16 cellular contexts compared by ENCODE assay signal in genomic region chr19:39544201-39544903, GRCh38. TPM values are rescaled to one million over a fixed set of nuclear protein-coding genes. Genes with fewer than 3 reads are reported as not detected.
DNase-seq lines count a peak whose midpoint lies in the region; ATAC-seq, FAIRE-seq and TF ChIP-seq lines count a peak whose summit lies in the region.
"Had no signal": no experiment of that assay in that cellular context is flagged by ENCODE, and none has a peak within 500 bp of the region (broad histone marks: within the 10 kb centered on the region; RNA-seq: fewer than 3 reads in every experiment).

No MANE protein-coding gene starts in this region.

- H3K4me1 Mint-ChIP-seq in activated T-cell treated with anti-CD3 and anti-CD28 coated beads, Interleukin-2, amount 50 U/mL, for 24 hours (ENCODE audit: low read depth): peaks cover 55% of the 10 kb centered on the region
- peaks cover 5% of the 10 kb centered on the region for H3K4me1 Mint-ChIP-seq in osteocyte (ENCODE audit: unreplicated experiment)

- no peaks in the 10 kb centered on the region for H3K36me3 ChIP-seq in K562 (ENCODE audit: control insufficient read depth, insufficient read depth, low read length)
- H3K36me3 ChIP-seq: Peyer's patch, uterus had no signal

- CTCF ChIA-PET in K562 (lab: Yijun Ruan, JAX; ENCODE audit: low intra/inter-chr PET ratio): no interaction called here

- H3K9me3 ChIP-seq in K562 (replicated peaks; ENCODE audit: control insufficient read depth, insufficient read depth, low read depth, low read length): no peaks in the 10 kb centered on the region
- H3K9me3 ChIP-seq: Peyer's patch, uterus had no signal

- POLR2A ChIA-PET in K562 (lab: Yijun Ruan, JAX): interaction anchor here (0.6 kb wide), 1 partner anchor 1882 kb away, joined by 3 read pairs; no protein-coding TSS in a partner anchor

- peaks cover 5% of the 10 kb centered on the region for H3K36me3 Mint-ChIP-seq in activated T-cell treated with anti-CD3 and anti-CD28 coated beads, Interleukin-2, amount 50 U/mL, for 24 hours (ENCODE audit: low read depth)
- H3K36me3 Mint-ChIP-seq in osteocyte (ENCODE audit: unreplicated experiment): no peaks in the 10 kb centered on the region
- H3K36me3 Mint-ChIP-seq: brain, memory B cell had no signal

- no peak overlapping the region for H3K4me3 ChIP-seq in K562
- H3K4me3 ChIP-seq: Peyer's patch, uterus had no signal

- H3K27me3 ChIP-seq in K562 (ENCODE audit: control insufficient read depth in 2 of 2, insufficient read depth in 2 of 2, low read length in 2 of 2): peaks cover 11 to 16% of the 10 kb centered on the region in 2 experiments; a peak in 3 of 5 replicates
- H3K27me3 ChIP-seq: Peyer's patch, uterus had no signal

- no peak for ATAC-seq in K562
- ATAC-seq in HG03521 (IDR thresholded peaks at IDR 0.05; ENCODE audit: unreplicated experiment): no peak
- ATAC-seq in GM18907 (IDR thresholded peaks at IDR 0.05; ENCODE audit: unreplicated experiment): no peak

- 4% methylated on average over 7 of the region's 7 CpGs for WGBS in K562 (ENCODE audit: insufficient coverage, low coverage, missing lambda C conversion rate)

- TF ChIP-seq CTCF in K562 (IDR thresholded peaks at IDR 0.05 in 2 of 3, conservative IDR thresholded peaks at IDR 0.05 in 1 of 3; ENCODE audit: insufficient read depth in 2 of 3, low read depth in 1 of 3, low read length in 3 of 3) (no peak), osteocyte (IDR thresholded peaks at IDR 0.05) (no peak)

- peak overlapping the region; percentile 83 for H3K27ac Mint-ChIP-seq in activated T-cell treated with anti-CD3 and anti-CD28 coated beads, Interleukin-2, amount 50 U/mL, for 24 hours
- H3K27ac Mint-ChIP-seq in osteocyte (ENCODE audit: unreplicated experiment): peak overlapping the region; percentile 6
- H3K27ac Mint-ChIP-seq: memory B cell had no signal

- peaks cover 6% of the 10 kb centered on the region in 2 experiments; a peak in 3 of 5 replicates for H3K4me1 ChIP-seq in K562 (replicated peaks in 1 of 2; ENCODE audit: control insufficient read depth in 2 of 2, insufficient read depth in 2 of 2, low read length in 2 of 2)
- H3K4me1 ChIP-seq: Peyer's patch, uterus had no signal

- no peak overlapping the region for H3K4me3 Mint-ChIP-seq in activated T-cell treated with anti-CD3 and anti-CD28 coated beads, Interleukin-2, amount 50 U/mL, for 24 hours
- H3K4me3 Mint-ChIP-seq in osteocyte (ENCODE audit: unreplicated experiment): no peak overlapping the region
- H3K4me3 Mint-ChIP-seq: brain, memory B cell had no signal

- no peak overlapping the region for H3K9ac ChIP-seq in K562 (ENCODE audit: insufficient read depth in 1 of 2, low read depth in 2 of 2, low read length in 2 of 2)

- H2AFZ ChIP-seq in K562 (ENCODE audit: low read depth, low read length): no peak overlapping the region

- no peak overlapping the region for H3K4me2 ChIP-seq in K562 (ENCODE audit: insufficient read depth, low read length)

- peaks cover 4% of the 10 kb centered on the region for H3K79me2 ChIP-seq in K562 (ENCODE audit: control insufficient read depth, insufficient read depth, low read length)

- H3K27me3 Mint-ChIP-seq in activated T-cell treated with anti-CD3 and anti-CD28 coated beads, Interleukin-2, amount 50 U/mL, for 24 hours: no peaks in the 10 kb centered on the region
- peaks cover 28% of the 10 kb centered on the region for H3K27me3 Mint-ChIP-seq in osteocyte (ENCODE audit: unreplicated experiment)

- no peak for TF ChIP-seq RAD21 in K562 (CRISPR knock-in tag; conservative IDR thresholded peaks at IDR 0.05 in 1 of 2, IDR thresholded peaks at IDR 0.05 in 1 of 2)

- no peaks in the 10 kb centered on the region for H3K9me3 Mint-ChIP-seq in activated T-cell treated with anti-CD3 and anti-CD28 coated beads, Interleukin-2, amount 50 U/mL, for 24 hours
- H3K9me3 Mint-ChIP-seq in osteocyte (ENCODE audit: unreplicated experiment): no peaks in the 10 kb centered on the region
- H3K9me3 Mint-ChIP-seq: memory B cell had no signal

- FAIRE-seq in K562 (lab: Jason Lieb, UNC): no peak
- FAIRE-seq: GM19239 had no signal

- no peak overlapping the region for H3K27ac ChIP-seq in K562 (ENCODE audit: extremely low read depth, low read depth, low read length)
- H3K27ac ChIP-seq: Peyer's patch, uterus had no signal

- intact Hi-C loops in K562 (cut with micrococcal nuclease): no loop called here

- BruUV-seq in K562 (replicated peaks; lab: Mats Ljungman, UMichigan): no TSS peak

- no peak for TF ChIP-seq POLR2A in K562 (conservative IDR thresholded peaks at IDR 0.05)

- no peaks in the 10 kb centered on the region for H4K20me1 ChIP-seq in K562 (replicated peaks; ENCODE audit: control insufficient read depth, insufficient read depth, low read length)

- no peak for DNase-seq in activated T-cell treated with anti-CD3 and anti-CD28 coated beads, Interleukin-2, amount 50 U/mL, for 24 hours
- DNase-seq in activated T-cell treated with anti-CD3 and anti-CD28 coated beads, Interleukin-2, amount 50 U/mL, for 48 hours: no peak
- DNase-seq in M059J (ENCODE audit: low read depth): peak; percentile 67
- no peak for DNase-seq in K562 (ENCODE audit: extremely low read depth in 1 of 4, low spot score in 3 of 4)
- peak; percentile 7 for DNase-seq in osteocyte (ENCODE audit: extremely low spot score, unreplicated experiment)
- DNase-seq in GM19238 (ENCODE audit: insufficient read length, low spot score): no peak
- DNase-seq: DND-41, NCI-H1048, Peyer's patch, uterus had no signal

- no peaks in the 10 kb centered on the region for H3K9me1 ChIP-seq in K562 (ENCODE audit: control insufficient read depth, insufficient read depth, low read length)

- in situ Hi-C loops in K562 (cut with MboI): no loop called here

- TF ChIP-seq EP300 in K562 (IDR thresholded peaks at IDR 0.05; ENCODE audit: low read length): no peak

RNA-seq across cellular contexts. Expression of gene EID2, which starts 4.4 kb away (rescaled TPM):
- total RNA-seq in M059J (2014; rRNA removed; shearing (Covaris generic)): 16.4 and 20.0 TPM in 2 replicates
- total RNA-seq in K562 (2011; cell fraction: chromatin; rRNA removed; ENCODE audit: low replicate concordance): 3.2 and 4.8 TPM in 2 replicates
- 4.1 and 4.8 TPM in 2 replicates for total RNA-seq in K562 (2011; cell fraction: nucleolus; rRNA removed)
- total RNA-seq in K562 (2011; cell fraction: nucleoplasm; rRNA removed): 4.2 TPM in 2 replicates
- 18.5 and 20.8 TPM in 2 replicates for total RNA-seq in K562 (2014; rRNA removed)
- total RNA-seq in K562 (2014; rRNA removed; fragmentation: Illumina TruSeq; extraction: Trizol): 10.9 and 11.7 TPM in 2 replicates
- 9.9 and 11.3 TPM in 2 replicates for total RNA-seq in K562 (2015; rRNA removed; fragmentation: Illumina TruSeq; extraction: Trizol)
- 13.8 and 14.6 TPM in 2 replicates for total RNA-seq in K562 (2021)
- 7.3 and 12.4 TPM in 2 replicates for polyA plus RNA-seq in K562 (2011; rRNA removed)
- 4.4 and 10.2 TPM in 2 replicates for polyA plus RNA-seq in K562 (2011; cell fraction: cytosol; rRNA removed)
- polyA plus RNA-seq in K562 (2011; cell fraction: nucleus; rRNA removed): 4.6 TPM in 2 replicates
- polyA plus RNA-seq in K562 (2012): 11.3 and 17.7 TPM in 2 replicates
- polyA plus RNA-seq in K562 (2014; fragmentation: Illumina TruSeq; extraction: Trizol): 8.2 and 9.6 TPM in 2 replicates
- polyA plus RNA-seq in K562 (2014; fragmentation: Nextera tagmentation; extraction: Ambion mirVana): 1 to 10 TPM; 2.5 to 2.7 TPM
- polyA plus RNA-seq in K562 (2014; rRNA removed): 18.5 and 23.6 TPM in 2 replicates
- 3.9 TPM in 2 replicates for polyA minus RNA-seq in K562 (2011; rRNA and poly(A)+ RNA removed)
- polyA minus RNA-seq in K562 (2011; cell fraction: cytosol; rRNA and poly(A)+ RNA removed): 4.0 and 4.4 TPM in 2 replicates
- polyA minus RNA-seq in K562 (2011; cell fraction: nucleus; rRNA and poly(A)+ RNA removed): 1.3 and 3.2 TPM in 2 replicates
- total RNA-seq in osteocyte: 16.6 and 18.1 TPM in 2 replicates

RNA-seq across cellular contexts. Expression of gene EID2B, which starts 11.7 kb away (rescaled TPM):
- total RNA-seq in M059J (2014; rRNA removed; shearing (Covaris generic)): 7.4 and 8.9 TPM in 2 replicates
- total RNA-seq in K562 (2011; cell fraction: chromatin; rRNA removed; ENCODE audit: low replicate concordance): 8.1 and 8.9 TPM in 2 replicates
- total RNA-seq in K562 (2011; cell fraction: nucleolus; rRNA removed): 10.8 and 12.5 TPM in 2 replicates
- total RNA-seq in K562 (2011; cell fraction: nucleoplasm; rRNA removed): 11.3 and 14.6 TPM in 2 replicates
- total RNA-seq in K562 (2014; rRNA removed): 4.8 and 5.1 TPM in 2 replicates
- total RNA-seq in K562 (2014; rRNA removed; fragmentation: Illumina TruSeq; extraction: Trizol): 3.9 and 4.8 TPM in 2 replicates
- total RNA-seq in K562 (2015; rRNA removed; fragmentation: Illumina TruSeq; extraction: Trizol): 2.9 and 3.5 TPM in 2 replicates
- 3.9 and 4.2 TPM in 2 replicates for total RNA-seq in K562 (2021)
- 7.9 and 9.3 TPM in 2 replicates for polyA plus RNA-seq in K562 (2011; rRNA removed)
- polyA plus RNA-seq in K562 (2011; cell fraction: cytosol; rRNA removed): 5.2 and 12.3 TPM in 2 replicates
- polyA plus RNA-seq in K562 (2011; cell fraction: nucleus; rRNA removed): 7.6 and 8.6 TPM in 2 replicates
- polyA plus RNA-seq in K562 (2012): 5.4 and 9.1 TPM in 2 replicates
- polyA plus RNA-seq in K562 (2014; fragmentation: Illumina TruSeq; extraction: Trizol): 2.0 and 2.8 TPM in 2 replicates
- 1 to 10 TPM; 4.9 to 5.4 TPM for polyA plus RNA-seq in K562 (2014; fragmentation: Nextera tagmentation; extraction: Ambion mirVana)
- 8.8 and 9.8 TPM in 2 replicates for polyA plus RNA-seq in K562 (2014; rRNA removed)
- polyA minus RNA-seq in K562 (2011; rRNA and poly(A)+ RNA removed): 2.8 and 3.4 TPM in 2 replicates
- 1.0 and 2.1 TPM in 2 replicates for polyA minus RNA-seq in K562 (2011; cell fraction: cytosol; rRNA and poly(A)+ RNA removed)
- polyA minus RNA-seq in K562 (2011; cell fraction: nucleus; rRNA and poly(A)+ RNA removed): 4.4 and 8.7 TPM in 2 replicates
- 3.6 and 4.0 TPM in 2 replicates for total RNA-seq in osteocyte

RNA-seq across cellular contexts. Expression of gene SELENOV, which starts 29.4 kb away (rescaled TPM):
- total RNA-seq in M059J (2014; rRNA removed; shearing (Covaris generic)): not detected in 2 replicates
- total RNA-seq in K562 (2011; cell fraction: chromatin; rRNA removed; ENCODE audit: low replicate concordance): 0.25 TPM in 1 of 2 replicates, not detected in the other
- total RNA-seq in K562 (2011; cell fraction: nucleolus; rRNA removed): 0.50 TPM in 1 of 2 replicates, not detected in the other
- 0.84 and 0.95 TPM in 2 replicates for total RNA-seq in K562 (2011; cell fraction: nucleoplasm; rRNA removed)
- total RNA-seq in K562 (2014; rRNA removed): not detected in 2 replicates
- not detected in 2 replicates for total RNA-seq in K562 (2014; rRNA removed; fragmentation: Illumina TruSeq; extraction: Trizol)
- not detected in 2 replicates for total RNA-seq in K562 (2015; rRNA removed; fragmentation: Illumina TruSeq; extraction: Trizol)
- 0.09 and 0.20 TPM in 2 replicates for total RNA-seq in K562 (2021)
- 0.15 TPM in 1 of 2 replicates, not detected in the other for polyA plus RNA-seq in K562 (2011; rRNA removed)
- polyA plus RNA-seq in K562 (2011; cell fraction: cytosol; rRNA removed): 0.03 TPM in 1 of 2 replicates, not detected in the other
- 0.10 and 0.18 TPM in 2 replicates for polyA plus RNA-seq in K562 (2011; cell fraction: nucleus; rRNA removed)
- polyA plus RNA-seq in K562 (2012): 0.06 and 0.26 TPM in 2 replicates
- 0.08 and 0.09 TPM in 2 replicates for polyA plus RNA-seq in K562 (2014; fragmentation: Illumina TruSeq; extraction: Trizol)
- polyA plus RNA-seq in K562 (2014; fragmentation: Nextera tagmentation; extraction: Ambion mirVana): under 1 TPM; 0.04 to 0.06 TPM
- polyA plus RNA-seq in K562 (2014; rRNA removed): 0.05 TPM in 1 of 2 replicates, not detected in the other
- polyA minus RNA-seq in K562 (2011; rRNA and poly(A)+ RNA removed): not detected in 2 replicates
- not detected in 2 replicates for polyA minus RNA-seq in K562 (2011; cell fraction: cytosol; rRNA and poly(A)+ RNA removed)
- not detected in 2 replicates for polyA minus RNA-seq in K562 (2011; cell fraction: nucleus; rRNA and poly(A)+ RNA removed)
- total RNA-seq in osteocyte: not detected in 2 replicates
- total RNA-seq: omental fat pad, Peyer's patch had no signal

RNA-seq across cellular contexts. Expression of gene DLL3, which starts 45.6 kb away (rescaled TPM):
- 0.86 and 2.3 TPM in 2 replicates for total RNA-seq in M059J (2014; rRNA removed; shearing (Covaris generic))
- total RNA-seq in K562 (2011; cell fraction: chromatin; rRNA removed; ENCODE audit: low replicate concordance): 0.56 and 1.8 TPM in 2 replicates
- total RNA-seq in K562 (2011; cell fraction: nucleolus; rRNA removed): 2.0 and 2.5 TPM in 2 replicates
- 2.1 TPM in 2 replicates for total RNA-seq in K562 (2011; cell fraction: nucleoplasm; rRNA removed)
- 5.4 and 5.5 TPM in 2 replicates for total RNA-seq in K562 (2014; rRNA removed)
- total RNA-seq in K562 (2014; rRNA removed; fragmentation: Illumina TruSeq; extraction: Trizol): 1.1 TPM in 2 replicates
- 0.80 and 1.1 TPM in 2 replicates for total RNA-seq in K562 (2015; rRNA removed; fragmentation: Illumina TruSeq; extraction: Trizol)
- total RNA-seq in K562 (2021): 2.5 and 3.4 TPM in 2 replicates
- polyA plus RNA-seq in K562 (2011; rRNA removed): 2.1 and 2.5 TPM in 2 replicates
- polyA plus RNA-seq in K562 (2011; cell fraction: cytosol; rRNA removed): 3.2 and 6.3 TPM in 2 replicates
- 2.0 TPM in 2 replicates for polyA plus RNA-seq in K562 (2011; cell fraction: nucleus; rRNA removed)
- polyA plus RNA-seq in K562 (2012): 1.3 and 2.0 TPM in 2 replicates
- polyA plus RNA-seq in K562 (2014; fragmentation: Illumina TruSeq; extraction: Trizol): 0.53 and 0.92 TPM in 2 replicates
- polyA plus RNA-seq in K562 (2014; fragmentation: Nextera tagmentation; extraction: Ambion mirVana): 1 to 10 TPM in 1 of 2 experiments, under 1 TPM in 1; 0.92 to 1.2 TPM
- 5.2 and 6.3 TPM in 2 replicates for polyA plus RNA-seq in K562 (2014; rRNA removed)
- 0.39 and 0.63 TPM in 2 replicates for polyA minus RNA-seq in K562 (2011; rRNA and poly(A)+ RNA removed)
- polyA minus RNA-seq in K562 (2011; cell fraction: cytosol; rRNA and poly(A)+ RNA removed): 0.86 and 1.1 TPM in 2 replicates
- polyA minus RNA-seq in K562 (2011; cell fraction: nucleus; rRNA and poly(A)+ RNA removed): 0.94 and 1.4 TPM in 2 replicates
- 0.42 and 0.62 TPM in 2 replicates for total RNA-seq in osteocyte

RNA-seq across cellular contexts. Expression of gene LGALS13, which starts 58.0 kb away (rescaled TPM):
- total RNA-seq in M059J (2014; rRNA removed; shearing (Covaris generic)): not detected in 2 replicates
- total RNA-seq in K562 (2011; cell fraction: chromatin; rRNA removed; ENCODE audit: low replicate concordance): not detected in 2 replicates
- total RNA-seq in K562 (2011; cell fraction: nucleolus; rRNA removed): not detected in 2 replicates
- total RNA-seq in K562 (2011; cell fraction: nucleoplasm; rRNA removed): not detected in 2 replicates
- total RNA-seq in K562 (2014; rRNA removed) (not detected in 2 replicates), K562 (2014; rRNA removed; fragmentation: Illumina TruSeq; extraction: Trizol) (not detected in 2 replicates), K562 (2015; rRNA removed; fragmentation: Illumina TruSeq; extraction: Trizol) (0.43 TPM in 1 of 2 replicates, not detected in the other), K562 (2021) (not detected in 2 replicates), osteocyte (not detected in 2 replicates)
- polyA plus RNA-seq in K562 (2011; rRNA removed) (not detected in 2 replicates), K562 (2014; fragmentation: Illumina TruSeq; extraction: Trizol) (not detected in 2 replicates), K562 (2014; fragmentation: Nextera tagmentation; extraction: Ambion mirVana) (under 1 TPM in 1 of 2 experiments, not detected in 1; 0.11 TPM), K562 (2014; rRNA removed) (not detected in 2 replicates)
- not detected in 2 replicates for polyA plus RNA-seq in K562 (2011; cell fraction: cytosol; rRNA removed)
- not detected in 2 replicates for polyA plus RNA-seq in K562 (2011; cell fraction: nucleus; rRNA removed)
- 5.6 TPM in 1 of 2 replicates, not detected in the other for polyA plus RNA-seq in K562 (2012)
- polyA minus RNA-seq in K562 (2011; rRNA and poly(A)+ RNA removed): not detected in 2 replicates
- polyA minus RNA-seq in K562 (2011; cell fraction: cytosol; rRNA and poly(A)+ RNA removed): not detected in 2 replicates
- polyA minus RNA-seq in K562 (2011; cell fraction: nucleus; rRNA and poly(A)+ RNA removed): not detected in 2 replicates
- total RNA-seq: omental fat pad, Peyer's patch, uterus had no signal

Comparison
In these comparisons a context has a peak if more than half of its experiments do, and no peak if none do; other contexts are left out.
1. DNase-seq: peak in M059J (single experiment) and osteocyte (single experiment); none in activated T-cell treated with anti-CD3 and anti-CD28 coated beads, Interleukin-2, amount 50 U/mL, for 24 hours (single experiment), activated T-cell treated with anti-CD3 and anti-CD28 coated beads, Interleukin-2, amount 50 U/mL, for 48 hours (0 of 2), K562 (0 of 4) and GM19238 (single experiment).